ENCODE assay signal across 9 cellular contexts in the genomic region with DNA sequence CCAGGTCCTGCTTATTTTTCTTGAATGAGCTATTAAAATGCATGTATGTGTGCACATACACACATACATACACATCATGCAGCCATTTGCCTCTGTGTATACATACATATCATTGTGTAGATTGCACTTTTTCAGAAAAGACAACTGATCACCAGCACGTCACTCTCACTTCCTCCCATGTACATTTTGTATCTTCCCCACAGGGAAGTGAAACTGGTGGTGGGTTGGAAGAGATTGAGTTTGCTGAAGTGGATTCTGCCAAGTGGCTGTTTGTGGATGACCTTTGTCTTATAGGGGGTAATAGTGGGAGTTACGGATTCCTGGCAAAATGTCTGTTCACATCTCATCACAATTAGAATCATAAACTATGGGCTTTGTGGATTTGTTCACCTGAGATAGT.
DNase-seq lines count a peak whose midpoint lies in the region; ATAC-seq and TF ChIP-seq lines count a peak whose summit lies in the region.
"Had no signal": no experiment of that assay in that cellular context is flagged by ENCODE, and none has a peak within 500 bp of the region (broad histone marks: within the 10 kb centered on the region; RNA-seq: fewer than 3 reads in every experiment).

No MANE protein-coding gene starts in this region.

- H3K9me2 ChIP-seq in GM23338 (ENCODE audit: insufficient read depth) = peaks cover 6% of the 10 kb centered on the region; the same call in 1 of the 2 replicates

- no peaks in the 10 kb centered on the region for H4K20me1 ChIP-seq in GM23338 (replicated peaks; ENCODE audit: insufficient read depth)

- TF ChIP-seq CTCF in A673 (conservative IDR thresholded peaks at IDR 0.05; ENCODE audit: low read depth, low read length) (no peak), GM23338 (conservative IDR thresholded peaks at IDR 0.05; ENCODE audit: low read depth in 2 of 2) (no peak), MCF 10A (IDR thresholded peaks at IDR 0.05; ENCODE audit: unreplicated experiment) (no peak)

- H3K4me2 ChIP-seq in GM23338 = no peak overlapping the region

- DNase-seq in SIG-M5 treated with dmso at 0.1 percent for 504 hours (lab: John Stamatoyannopoulos, UW; ENCODE audit: unreplicated experiment) = peak; percentile 79
- peak; percentile 42 for DNase-seq in putamen (ENCODE audit: low spot score)
- DNase-seq in DMS53 treated with DMSO at 0.1 percent for 48 hours (lab: John Stamatoyannopoulos, UW; ENCODE audit: unreplicated experiment) = no peak
- DNase-seq in A673 (ENCODE audit: low spot score) = no peak
- no peak for DNase-seq in GM23338 (ENCODE audit: low spot score)
- no peak for DNase-seq in MCF 10A (ENCODE audit: unreplicated experiment)
- DNase-seq: psoas muscle had no signal

- H3K4me3 Mint-ChIP-seq in GM23338 = no peak overlapping the region
- no peak overlapping the region for H3K4me3 Mint-ChIP-seq in MCF 10A (ENCODE audit: unreplicated experiment)

- H3K79me2 ChIP-seq in GM23338 (replicated peaks; ENCODE audit: insufficient read depth) = no peaks in the 10 kb centered on the region

- no peak overlapping the region for H3K27ac ChIP-seq in A673 (ENCODE audit: low read depth, low read length, poor library complexity, severe bottlenecking)
- H3K27ac ChIP-seq in GM23338 (ENCODE audit: low read depth) = no peak overlapping the region
- H3K27ac ChIP-seq: psoas muscle had no signal

- POLR2A ChIA-PET in A673 (lab: Charles Lee; ENCODE audit: low non-redundant PET) = no interaction called here
- POLR2A ChIA-PET in MCF 10A (lab: Yijun Ruan, JAX) = interaction anchor here (0.8 kb wide), 1 partner anchor 322 kb away, joined by 3 read pairs; no protein-coding TSS in a partner anchor

- H3K27me3 Mint-ChIP-seq in GM23338 (ENCODE audit: insufficient read depth, low read depth, poor library complexity) = no peaks in the 10 kb centered on the region
- no peaks in the 10 kb centered on the region for H3K27me3 Mint-ChIP-seq in MCF 10A (ENCODE audit: insufficient read depth, unreplicated experiment)

- H3K4me1 Mint-ChIP-seq in GM23338 = peaks cover 24% of the 10 kb centered on the region
- no peaks in the 10 kb centered on the region for H3K4me1 Mint-ChIP-seq in MCF 10A (ENCODE audit: insufficient read depth, unreplicated experiment)

- H3K27me3 ChIP-seq in A673 (replicated peaks; ENCODE audit: insufficient read depth, low read depth, low read length, poor library complexity) (no peaks in the 10 kb centered on the region), GM23338 (ENCODE audit: insufficient read depth) (no peaks in the 10 kb centered on the region)

- H3K9me3 ChIP-seq in A673 (ENCODE audit: low read depth, low read length, poor library complexity, severe bottlenecking) = no peaks in the 10 kb centered on the region
- H3K9me3 ChIP-seq: psoas muscle had no signal

- BruUV-seq in A673 (replicated peaks; lab: Mats Ljungman, UMichigan) (no TSS peak), MCF 10A (replicated peaks; lab: Mats Ljungman, UMichigan) (no TSS peak)

- H3K36me3 ChIP-seq in A673 (ENCODE audit: insufficient read depth, low read length, poor library complexity, severe bottlenecking) (no peaks in the 10 kb centered on the region), GM23338 (ENCODE audit: insufficient read depth) (no peaks in the 10 kb centered on the region)

- H3K36me3 Mint-ChIP-seq in GM23338 (ENCODE audit: low read depth) (no peaks in the 10 kb centered on the region), MCF 10A (ENCODE audit: insufficient read depth, unreplicated experiment) (no peaks in the 10 kb centered on the region)

- H3F3A ChIP-seq in GM23338 (replicated peaks; ENCODE audit: low read depth) = no peaks in the 10 kb centered on the region

- intact Hi-C loops in A673 (cut with micrococcal nuclease; ENCODE audit: unreplicated experiment) (no loop called here), MCF 10A (cut with micrococcal nuclease) (no loop called here)

- CTCF ChIA-PET in A673 (lab: Charles Lee) = no interaction called here
- CTCF ChIA-PET in MCF 10A (lab: Yijun Ruan, JAX) = no interaction called here

- H3K27ac Mint-ChIP-seq in GM23338 (no peak overlapping the region), MCF 10A (ENCODE audit: low read depth, unreplicated experiment) (no peak overlapping the region)

- H3K4me3 ChIP-seq in A673 (ENCODE audit: low read depth, low read length, poor library complexity, severe bottlenecking) (no peak overlapping the region), GM23338 (no peak overlapping the region)
- H3K4me3 ChIP-seq: psoas muscle had no signal

- H3K4me1 ChIP-seq in A673 (ENCODE audit: insufficient read depth, low read length, poor library complexity, severe bottlenecking) = peaks cover 21% of the 10 kb centered on the region
- H3K4me1 ChIP-seq in GM23338 (ENCODE audit: insufficient read depth) = peaks cover 17% of the 10 kb centered on the region
- H3K4me1 ChIP-seq: psoas muscle had no signal

- no peak overlapping the region for H2AFZ ChIP-seq in GM23338

- ATAC-seq in GM18867 (IDR thresholded peaks at IDR 0.05; ENCODE audit: unreplicated experiment) (peak; percentile 69), HG02870 (IDR thresholded peaks at IDR 0.05; ENCODE audit: unreplicated experiment) (peak; percentile 50), GM23338 (no peak)

- H3K9me3 Mint-ChIP-seq in GM23338 = no peaks in the 10 kb centered on the region
- H3K9me3 Mint-ChIP-seq in MCF 10A (ENCODE audit: unreplicated experiment) = no peaks in the 10 kb centered on the region

TF ChIP-seq in GM23338, 12 proteins besides CTCF, POLR2A, EP300 and RAD21 (continues in another document):
- no peak for TF ChIP-seq CREB1 (CRISPR knock-in tag; IDR thresholded peaks at IDR 0.05; ENCODE audit: low read depth)
- no peak for TF ChIP-seq STAT1 (IDR thresholded peaks at IDR 0.05; ENCODE audit: unreplicated experiment)
- TF ChIP-seq EZH2phosphoT487 (IDR thresholded peaks at IDR 0.05; ENCODE audit: unreplicated experiment) = no peak
- no peak for TF ChIP-seq EZH2 (IDR thresholded peaks at IDR 0.05; ENCODE audit: low read depth, unreplicated experiment)
- TF ChIP-seq, protein P1, sequence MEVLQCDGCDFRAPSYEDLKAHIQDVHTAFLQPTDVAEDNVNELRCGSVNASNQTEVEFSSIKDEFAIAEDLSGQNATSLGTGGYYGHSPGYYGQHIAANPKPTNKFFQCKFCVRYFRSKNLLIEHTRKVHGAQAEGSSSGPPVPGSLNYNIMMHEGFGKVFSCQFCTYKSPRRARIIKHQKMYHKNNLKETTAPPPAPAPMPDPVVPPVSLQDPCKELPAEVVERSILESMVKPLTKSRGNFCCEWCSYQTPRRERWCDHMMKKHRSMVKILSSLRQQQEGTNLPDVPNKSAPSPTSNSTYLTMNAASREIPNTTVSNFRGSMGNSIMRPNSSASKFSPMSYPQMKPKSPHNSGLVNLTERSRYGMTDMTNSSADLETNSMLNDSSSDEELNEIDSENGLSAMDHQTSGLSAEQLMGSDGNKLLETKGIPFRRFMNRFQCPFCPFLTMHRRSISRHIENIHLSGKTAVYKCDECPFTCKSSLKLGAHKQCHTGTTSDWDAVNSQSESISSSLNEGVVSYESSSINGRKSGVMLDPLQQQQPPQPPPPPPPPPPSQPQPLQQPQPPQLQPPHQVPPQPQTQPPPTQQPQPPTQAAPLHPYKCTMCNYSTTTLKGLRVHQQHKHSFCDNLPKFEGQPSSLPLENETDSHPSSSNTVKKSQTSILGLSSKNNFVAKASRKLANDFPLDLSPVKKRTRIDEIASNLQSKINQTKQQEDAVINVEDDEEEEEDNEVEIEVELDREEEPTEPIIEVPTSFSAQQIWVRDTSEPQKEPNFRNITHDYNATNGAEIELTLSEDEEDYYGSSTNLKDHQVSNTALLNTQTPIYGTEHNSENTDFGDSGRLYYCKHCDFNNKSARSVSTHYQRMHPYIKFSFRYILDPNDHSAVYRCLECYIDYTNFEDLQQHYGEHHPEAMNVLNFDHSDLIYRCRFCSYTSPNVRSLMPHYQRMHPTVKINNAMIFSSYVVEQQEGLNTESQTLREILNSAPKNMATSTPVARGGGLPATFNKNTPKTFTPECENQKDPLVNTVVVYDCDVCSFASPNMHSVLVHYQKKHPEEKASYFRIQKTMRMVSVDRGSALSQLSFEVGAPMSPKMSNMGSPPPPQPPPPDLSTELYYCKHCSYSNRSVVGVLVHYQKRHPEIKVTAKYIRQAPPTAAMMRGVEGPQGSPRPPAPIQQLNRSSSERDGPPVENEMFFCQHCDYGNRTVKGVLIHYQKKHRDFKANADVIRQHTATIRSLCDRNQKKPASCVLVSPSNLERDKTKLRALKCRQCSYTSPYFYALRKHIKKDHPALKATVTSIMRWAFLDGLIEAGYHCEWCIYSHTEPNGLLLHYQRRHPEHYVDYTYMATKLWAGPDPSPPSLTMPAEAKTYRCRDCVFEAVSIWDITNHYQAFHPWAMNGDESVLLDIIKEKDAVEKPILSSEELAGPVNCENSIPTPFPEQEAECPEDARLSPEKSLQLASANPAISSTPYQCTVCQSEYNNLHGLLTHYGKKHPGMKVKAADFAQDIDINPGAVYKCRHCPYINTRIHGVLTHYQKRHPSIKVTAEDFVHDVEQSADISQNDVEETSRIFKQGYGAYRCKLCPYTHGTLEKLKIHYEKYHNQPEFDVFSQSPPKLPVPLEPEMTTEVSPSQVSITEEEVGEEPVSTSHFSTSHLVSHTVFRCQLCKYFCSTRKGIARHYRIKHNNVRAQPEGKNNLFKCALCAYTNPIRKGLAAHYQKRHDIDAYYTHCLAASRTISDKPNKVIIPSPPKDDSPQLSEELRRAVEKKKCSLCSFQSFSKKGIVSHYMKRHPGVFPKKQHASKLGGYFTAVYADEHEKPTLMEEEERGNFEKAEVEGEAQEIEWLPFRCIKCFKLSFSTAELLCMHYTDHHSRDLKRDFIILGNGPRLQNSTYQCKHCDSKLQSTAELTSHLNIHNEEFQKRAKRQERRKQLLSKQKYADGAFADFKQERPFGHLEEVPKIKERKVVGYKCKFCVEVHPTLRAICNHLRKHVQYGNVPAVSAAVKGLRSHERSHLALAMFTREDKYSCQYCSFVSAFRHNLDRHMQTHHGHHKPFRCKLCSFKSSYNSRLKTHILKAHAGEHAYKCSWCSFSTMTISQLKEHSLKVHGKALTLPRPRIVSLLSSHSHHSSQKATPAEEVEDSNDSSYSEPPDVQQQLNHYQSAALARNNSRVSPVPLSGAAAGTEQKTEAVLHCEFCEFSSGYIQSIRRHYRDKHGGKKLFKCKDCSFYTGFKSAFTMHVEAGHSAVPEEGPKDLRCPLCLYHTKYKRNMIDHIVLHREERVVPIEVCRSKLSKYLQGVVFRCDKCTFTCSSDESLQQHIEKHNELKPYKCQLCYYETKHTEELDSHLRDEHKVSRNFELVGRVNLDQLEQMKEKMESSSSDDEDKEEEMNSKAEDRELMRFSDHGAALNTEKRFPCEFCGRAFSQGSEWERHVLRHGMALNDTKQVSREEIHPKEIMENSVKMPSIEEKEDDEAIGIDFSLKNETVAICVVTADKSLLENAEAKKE (CRISPR knock-in tag; IDR thresholded peaks at IDR 0.05) = no peak
- TF ChIP-seq JUNB (IDR thresholded peaks at IDR 0.05; ENCODE audit: unreplicated experiment) = no peak
- no peak for TF ChIP-seq ZNF331 (CRISPR knock-in tag; IDR thresholded peaks at IDR 0.05; ENCODE audit: low read depth)
- no peak for TF ChIP-seq ZNF114 (CRISPR knock-in tag; IDR thresholded peaks at IDR 0.05)

Comparison
In these comparisons a context has a peak if more than half of its experiments do, and no peak if none do; other contexts are left out.
1. DNase-seq: peak in SIG-M5 treated with dmso at 0.1 percent for 504 hours (single experiment) and putamen (single experiment); none in DMS53 treated with DMSO at 0.1 percent for 48 hours (single experiment), A673 (single experiment), GM23338 (single experiment) and MCF 10A (single experiment).